In the genomic region with DNA sequence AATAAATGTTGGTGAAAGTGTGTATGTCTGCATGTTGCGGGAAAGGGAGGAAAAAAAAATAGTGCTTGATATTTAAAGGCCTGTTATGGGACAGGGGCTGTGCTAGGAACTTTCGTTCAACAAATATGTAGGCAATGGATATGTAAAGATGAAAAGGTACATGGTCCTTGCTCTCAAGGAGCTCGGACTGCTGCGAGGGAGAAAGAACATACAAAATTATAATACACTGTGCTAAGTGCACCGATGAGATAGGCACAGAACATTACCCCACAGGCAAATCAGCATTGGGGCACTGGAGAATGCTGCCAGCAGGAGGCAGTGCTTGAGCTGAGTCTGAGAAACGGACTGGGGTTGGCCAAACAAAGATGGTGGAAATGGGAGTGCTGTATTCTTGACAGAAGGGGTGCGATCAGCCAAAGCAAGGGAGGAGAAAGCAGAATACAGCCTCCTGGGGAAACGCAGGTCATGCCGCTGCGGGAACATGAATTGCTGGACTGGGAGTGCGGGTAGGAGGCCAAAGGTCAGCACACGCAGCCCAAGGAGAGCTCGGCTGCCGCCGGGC, we compare ENCODE assay signal across 8 cellular contexts. TPM values are rescaled to one million over a fixed set of nuclear protein-coding genes. Genes with fewer than 3 reads are reported as not detected.
DNase-seq lines count a peak whose midpoint lies in the region; ATAC-seq, FAIRE-seq and TF ChIP-seq lines count a peak whose summit lies in the region.

No MANE protein-coding gene starts in this region.

- peaks cover 21% of the 10 kb centered on the region for H3K79me2 ChIP-seq in GM12878 (ENCODE audit: control insufficient read depth, insufficient read depth, low read length)

- peak overlapping the region; percentile 95 for H2AFZ ChIP-seq in GM12878 (ENCODE audit: control insufficient read depth, low read depth, low read length)

- in situ Hi-C loops in GM12878 (cut with MboI) = loop anchor here (5.0 kb wide), 1 partner anchor 202 kb away; no protein-coding TSS in a partner anchor

- POLR2A ChIA-PET in GM12878 (lab: Charles Lee) = interaction anchor here (0.9 to 3.1 kb wide), 5 partner anchors 25 to 261 kb away, joined by 3 to 10 read pairs (median 4); partner anchors contain the start of gene RAMAC

- peak; percentile 76 for TF ChIP-seq RAD21 in GM12878 (IDR thresholded peaks at IDR 0.05; ENCODE audit: insufficient read depth, low read depth, low read length)

- H3K4me3 ChIP-seq in GM12875 (ENCODE audit: low read depth, low read length) = peak overlapping the region; percentile 99
- peak overlapping the region; percentile 78 for H3K4me3 ChIP-seq in GM12878
- peak overlapping the region; percentile 79 to 97 (median 87) for H3K4me3 ChIP-seq in sigmoid colon

- RAD21 ChIA-PET in GM12878 (lab: Charles Lee; ENCODE audit: unreplicated experiment) = interaction anchor here (1.1 to 1.6 kb wide), 10 partner anchors 8 to 480 kb away, joined by 3 to 7 read pairs (median 4); no protein-coding TSS in a partner anchor

- H3K36me3 ChIP-seq in GM12878 (ENCODE audit: control insufficient read depth in 2 of 2, insufficient read depth in 2 of 2, low read length in 1 of 2) (peaks cover 1 to 4% of the 10 kb centered on the region in 2 experiments; a peak in 3 of 4 replicates), sigmoid colon (peaks cover 5 to 45% (median 22%) of the 10 kb centered on the region in 4 donors)

- peak; percentile 62 for ATAC-seq in HG02642 (IDR thresholded peaks at IDR 0.05; ENCODE audit: poor library complexity, unreplicated experiment)
- ATAC-seq in GM12878 = peak; percentile 87

- DNase-seq in NCI-H1092 (lab: John Stamatoyannopoulos, UW) (peak; percentile 32), T-helper 9 cell (peak; percentile 40), GM12878 (ENCODE audit: low read depth, low spot score) (peak; percentile 53), iPS DF 19.7 (ENCODE audit: low read depth, low spot score) (peak; percentile 52), sigmoid colon (peak; percentile 80), cortex of kidney (lab: John Stamatoyannopoulos, UW) (no peak)

- CTCF ChIA-PET in GM12878 (lab: Yijun Ruan, JAX) = interaction anchor here (0.6 to 4.1 kb wide), 42 partner anchors 9 to 552 kb away, joined by 3 to 28 read pairs (median 4); partner anchors contain the start of genes BTBD1, HDGFL3, RAMAC and WHAMM

- no peaks in the 10 kb centered on the region for H4K20me1 ChIP-seq in GM12878 (ENCODE audit: control insufficient read depth, insufficient read depth)

- TF ChIP-seq POLR2A in GM12878 (IDR thresholded peaks at IDR 0.05; ENCODE audit: low read depth, low read length) = no peak
- TF ChIP-seq POLR2A in sigmoid colon (IDR thresholded peaks at IDR 0.05) = no peak

- no peaks in the 10 kb centered on the region for H3K9me3 ChIP-seq in GM12878 (replicated peaks; ENCODE audit: control insufficient read depth, insufficient read depth, low read length)
- no peaks in the 10 kb centered on the region for H3K9me3 ChIP-seq in sigmoid colon

- SMC1A ChIA-PET in GM12878 (lab: Charles Lee; ENCODE audit: uncharacterized antibody, unreplicated experiment) = interaction anchor here (0.6 to 2.6 kb wide), 16 partner anchors 9 to 947 kb away, joined by 3 to 10 read pairs (median 4); partner anchors contain the start of genes HDGFL3 and RAMAC

- peak overlapping the region; percentile 83 for H3K4me2 ChIP-seq in GM12878 (ENCODE audit: control insufficient read depth, insufficient read depth)

- no peaks in the 10 kb centered on the region for H3K27me3 ChIP-seq in GM12878 (replicated peaks in 1 of 2; ENCODE audit: control insufficient read depth in 2 of 2, insufficient read depth in 2 of 2, low read length in 1 of 2)
- no peaks in the 10 kb centered on the region for H3K27me3 ChIP-seq in sigmoid colon

- no TSS peak for BruUV-seq in GM12878 (replicated peaks; lab: Mats Ljungman, UMichigan)

- peak; percentile 89 for FAIRE-seq in GM12878 (lab: Jason Lieb, UNC)

- 2% methylated on average over 15 of the region's 15 CpGs for WGBS in GM12878 (ENCODE audit: insufficient coverage, insufficient replicate concordance, low lambda C conversion rate, missing lambda C conversion rate)
- 8 to 9% methylated on average over 15 of the region's 15 CpGs for WGBS in sigmoid colon, 2 donors

- TF ChIP-seq CTCF in GM12875 (IDR thresholded peaks at IDR 0.05; ENCODE audit: borderline replicate concordance, insufficient read depth, low read depth, low read length) (peak; percentile 82), GM12878 (IDR thresholded peaks at IDR 0.05 in 2 of 3, conservative IDR thresholded peaks at IDR 0.05 in 1 of 3; ENCODE audit: control insufficient read depth in 2 of 3, extremely low read depth in 1 of 3, insufficient read depth in 1 of 3, low read depth in 3 of 3, low read length in 3 of 3) (peak; percentile 90 to 98 (median 92)), sigmoid colon (IDR thresholded peaks at IDR 0.05) (peak; percentile 50 to 64 (median 61))

- H3K4me1 ChIP-seq in GM12878 (ENCODE audit: control insufficient read depth, insufficient read depth, low read length) (peaks cover 6% of the 10 kb centered on the region; the same call in 1 of the 2 replicates), sigmoid colon (peaks cover 0 to 34% (median 18%) of the 10 kb centered on the region in 4 donors)

- intact Hi-C loops in GM12878 (cut with micrococcal nuclease; ENCODE audit: unreplicated experiment) (loop anchor here (1.0 to 5.0 kb wide), 3 partner anchors 57 to 370 kb away; partner anchors contain the start of gene BTBD1), sigmoid colon (cut with DNase I) (loop anchor here (1.0 to 5.0 kb wide), 2 partner anchors 57 to 197 kb away; partner anchors contain the start of genes BTBD1 and HDGFL3)

- peak overlapping the region; percentile 81 for H3K9ac ChIP-seq in GM12878 (ENCODE audit: control insufficient read depth, insufficient read depth, low read length)

- peak overlapping the region; percentile 72 for H3K27ac ChIP-seq in GM12878 (ENCODE audit: control insufficient read depth, insufficient read depth)
- peak overlapping the region; percentile 84 to 88 (median 84) for H3K27ac ChIP-seq in sigmoid colon

- TF ChIP-seq EP300 in GM12878 (IDR thresholded peaks at IDR 0.05; ENCODE audit: borderline replicate concordance in 1 of 2, control insufficient read depth in 1 of 2, low read depth in 2 of 2, low read length in 2 of 2) (no peak), sigmoid colon (IDR thresholded peaks at IDR 0.05) (no peak)

RNA-seq across cellular contexts. Expression of gene C15orf40, which starts 0.6 kb away (rescaled TPM):
- 46.8 and 50.1 TPM in 2 replicates for total RNA-seq in GM12878 (2013; cell fraction: nucleolus; rRNA removed)
- total RNA-seq in GM12878 (2014; rRNA removed) = 20.7 and 26.5 TPM in 2 replicates
- 23.4 and 26.3 TPM in 2 replicates for total RNA-seq in GM12878 (2014; rRNA removed; fragmentation: Illumina TruSeq; extraction: Trizol)
- total RNA-seq in GM12878 (2021) = 20.7 and 21.3 TPM in 2 replicates
- 5.1 TPM for polyA plus RNA-seq in GM12878 (2011; ENCODE audit: low read depth)
- 24.1 and 32.5 TPM in 2 replicates for polyA plus RNA-seq in GM12878 (2011; rRNA removed)
- 26.8 and 30.7 TPM in 2 replicates for polyA plus RNA-seq in GM12878 (2011; cell fraction: cytosol; rRNA removed)
- polyA plus RNA-seq in GM12878 (2011; cell fraction: nucleus; rRNA removed) = 13.0 and 14.0 TPM in 2 replicates
- 17.8 and 33.7 TPM in 2 replicates for polyA plus RNA-seq in GM12878 (2012)
- 9.8 and 25.8 TPM in 2 replicates for polyA plus RNA-seq in GM12878 (2014; fragmentation: Illumina TruSeq; extraction: Trizol)
- 10 to 100 TPM; 59.9 to 70.0 TPM for polyA plus RNA-seq in GM12878 (2014; fragmentation: Nextera tagmentation; extraction: Ambion mirVana)
- polyA plus RNA-seq in GM12878 (2014; rRNA removed) = 31.2 and 44.0 TPM in 2 replicates
- polyA plus RNA-seq in GM12878 (2016; fragmentation: Nextera tagmentation; extraction: Ambion mirVana) = 10 to 100 TPM; 59.1 to 64.3 TPM
- 14.3 and 16.5 TPM in 2 replicates for polyA minus RNA-seq in GM12878 (2011; rRNA and poly(A)+ RNA removed)
- polyA minus RNA-seq in GM12878 (2011; cell fraction: cytosol; rRNA and poly(A)+ RNA removed) = 7.6 and 16.3 TPM in 2 replicates
- 22.2 and 39.7 TPM in 2 replicates for polyA minus RNA-seq in GM12878 (2011; cell fraction: nucleus; rRNA and poly(A)+ RNA removed)
- total RNA-seq in sigmoid colon = 10 to 100 TPM in 3 of 4 donors, 1 to 10 TPM in 1; 9.1 to 14.6 (median 12.0) TPM
- 10 to 100 TPM; 21.3 to 26.1 (median 23.4) TPM for polyA plus RNA-seq in sigmoid colon

RNA-seq across cellular contexts. Expression of gene RAMAC, which starts 24.8 kb away (rescaled TPM):
- total RNA-seq in GM12878 (2013; cell fraction: nucleolus; rRNA removed) = 6.5 and 7.2 TPM in 2 replicates
- total RNA-seq in GM12878 (2014; rRNA removed) = 32.3 and 34.9 TPM in 2 replicates
- total RNA-seq in GM12878 (2014; rRNA removed; fragmentation: Illumina TruSeq; extraction: Trizol) = 34.7 and 35.3 TPM in 2 replicates
- total RNA-seq in GM12878 (2021) = 22.4 and 22.9 TPM in 2 replicates
- polyA plus RNA-seq in GM12878 (2011; ENCODE audit: low read depth) = 19.3 TPM
- 48.1 and 65.9 TPM in 2 replicates for polyA plus RNA-seq in GM12878 (2011; rRNA removed)
- polyA plus RNA-seq in GM12878 (2011; cell fraction: cytosol; rRNA removed) = 21.5 and 28.3 TPM in 2 replicates
- 14.2 and 17.0 TPM in 2 replicates for polyA plus RNA-seq in GM12878 (2011; cell fraction: nucleus; rRNA removed)
- polyA plus RNA-seq in GM12878 (2012) = 24.4 and 25.5 TPM in 2 replicates
- polyA plus RNA-seq in GM12878 (2014; fragmentation: Illumina TruSeq; extraction: Trizol) = 33.6 and 41.4 TPM in 2 replicates
- polyA plus RNA-seq in GM12878 (2014; fragmentation: Nextera tagmentation; extraction: Ambion mirVana) = 100 to 1,000 TPM in 1 of 2 experiments, 10 to 100 TPM in 1; 79.3 to 109 TPM
- polyA plus RNA-seq in GM12878 (2014; rRNA removed) = 32.0 and 34.4 TPM in 2 replicates
- polyA plus RNA-seq in GM12878 (2016; fragmentation: Nextera tagmentation; extraction: Ambion mirVana) = 10 to 100 TPM; 49.9 to 50.0 TPM
- 15.1 and 19.0 TPM in 2 replicates for polyA minus RNA-seq in GM12878 (2011; rRNA and poly(A)+ RNA removed)
- 5.7 and 8.8 TPM in 2 replicates for polyA minus RNA-seq in GM12878 (2011; cell fraction: cytosol; rRNA and poly(A)+ RNA removed)
- polyA minus RNA-seq in GM12878 (2011; cell fraction: nucleus; rRNA and poly(A)+ RNA removed) = 3.8 and 4.5 TPM in 2 replicates
- 10 to 100 TPM; 10.8 to 21.8 (median 19.2) TPM for total RNA-seq in sigmoid colon
- 10 to 100 TPM; 19.8 to 40.2 (median 23.4) TPM for polyA plus RNA-seq in sigmoid colon

RNA-seq across cellular contexts. Expression of gene BTBD1, which starts 56.3 kb away (rescaled TPM):
- total RNA-seq in GM12878 (2013; cell fraction: nucleolus; rRNA removed) = 81.8 and 91.0 TPM in 2 replicates
- 90.4 and 92.4 TPM in 2 replicates for total RNA-seq in GM12878 (2014; rRNA removed)
- total RNA-seq in GM12878 (2014; rRNA removed; fragmentation: Illumina TruSeq; extraction: Trizol) = 75.4 and 76.9 TPM in 2 replicates
- 62.0 and 70.8 TPM in 2 replicates for total RNA-seq in GM12878 (2021)
- 24.3 TPM for polyA plus RNA-seq in GM12878 (2011; ENCODE audit: low read depth)
- polyA plus RNA-seq in GM12878 (2011; rRNA removed) = 89.6 and 133 TPM in 2 replicates
- polyA plus RNA-seq in GM12878 (2011; cell fraction: cytosol; rRNA removed) = 40.1 and 43.1 TPM in 2 replicates
- 33.3 and 35.5 TPM in 2 replicates for polyA plus RNA-seq in GM12878 (2011; cell fraction: nucleus; rRNA removed)
- polyA plus RNA-seq in GM12878 (2012) = 43.7 and 47.7 TPM in 2 replicates
- 77.0 and 87.6 TPM in 2 replicates for polyA plus RNA-seq in GM12878 (2014; fragmentation: Illumina TruSeq; extraction: Trizol)
- polyA plus RNA-seq in GM12878 (2014; fragmentation: Nextera tagmentation; extraction: Ambion mirVana) = 10 to 100 TPM; 17.5 to 38.9 TPM
- 54.1 and 57.1 TPM in 2 replicates for polyA plus RNA-seq in GM12878 (2014; rRNA removed)
- polyA plus RNA-seq in GM12878 (2016; fragmentation: Nextera tagmentation; extraction: Ambion mirVana) = 10 to 100 TPM; 73.0 to 73.1 TPM
- polyA minus RNA-seq in GM12878 (2011; rRNA and poly(A)+ RNA removed) = 60.2 and 93.3 TPM in 2 replicates
- polyA minus RNA-seq in GM12878 (2011; cell fraction: cytosol; rRNA and poly(A)+ RNA removed) = 41.0 and 48.2 TPM in 2 replicates
- 28.3 and 41.4 TPM in 2 replicates for polyA minus RNA-seq in GM12878 (2011; cell fraction: nucleus; rRNA and poly(A)+ RNA removed)
- 10 to 100 TPM; 64.2 to 82.4 (median 71.3) TPM for total RNA-seq in sigmoid colon
- 10 to 100 TPM; 32.1 to 59.9 (median 39.0) TPM for polyA plus RNA-seq in sigmoid colon

RNA-seq across cellular contexts. Expression of gene HOMER2, which starts 58.3 kb away (rescaled TPM):
- total RNA-seq in GM12878 (2013; cell fraction: nucleolus; rRNA removed) = 17.9 and 19.2 TPM in 2 replicates
- total RNA-seq in GM12878 (2014; rRNA removed) = 0.65 and 5.0 TPM in 2 replicates
- total RNA-seq in GM12878 (2014; rRNA removed; fragmentation: Illumina TruSeq; extraction: Trizol) = 1.2 and 1.9 TPM in 2 replicates
- 1.7 and 2.3 TPM in 2 replicates for total RNA-seq in GM12878 (2021)
- 0.43 TPM for polyA plus RNA-seq in GM12878 (2011; ENCODE audit: low read depth)
- 3.2 and 3.7 TPM in 2 replicates for polyA plus RNA-seq in GM12878 (2011; rRNA removed)
- 3.9 and 5.9 TPM in 2 replicates for polyA plus RNA-seq in GM12878 (2011; cell fraction: cytosol; rRNA removed)
- 6.4 and 7.2 TPM in 2 replicates for polyA plus RNA-seq in GM12878 (2011; cell fraction: nucleus; rRNA removed)
- 2.0 and 2.1 TPM in 2 replicates for polyA plus RNA-seq in GM12878 (2012)
- polyA plus RNA-seq in GM12878 (2014; fragmentation: Illumina TruSeq; extraction: Trizol) = 1.1 and 1.3 TPM in 2 replicates
- polyA plus RNA-seq in GM12878 (2014; fragmentation: Nextera tagmentation; extraction: Ambion mirVana) = 1 to 10 TPM; 1.0 to 1.4 TPM
- polyA plus RNA-seq in GM12878 (2014; rRNA removed) = 0.60 and 0.93 TPM in 2 replicates
- polyA plus RNA-seq in GM12878 (2016; fragmentation: Nextera tagmentation; extraction: Ambion mirVana) = 1 to 10 TPM; 2.5 to 2.6 TPM
- 17.3 and 19.6 TPM in 2 replicates for polyA minus RNA-seq in GM12878 (2011; rRNA and poly(A)+ RNA removed)
- 2.2 and 2.7 TPM in 2 replicates for polyA minus RNA-seq in GM12878 (2011; cell fraction: cytosol; rRNA and poly(A)+ RNA removed)
- 16.6 and 22.0 TPM in 2 replicates for polyA minus RNA-seq in GM12878 (2011; cell fraction: nucleus; rRNA and poly(A)+ RNA removed)
- total RNA-seq in sigmoid colon = 10 to 100 TPM in 3 of 4 donors, 1 to 10 TPM in 1; 7.1 to 16.8 (median 14.0) TPM
- 1 to 10 TPM in 1 of 3 donors, under 1 TPM in 2; under 0.01 to 2.0 (median 0.69) TPM for polyA plus RNA-seq in sigmoid colon
